ENCODE assay signal across 1 cellular context in genomic region chr11:114379394-114380069, GRCh38.
TF ChIP-seq lines count a peak whose summit lies in the region.

No MANE protein-coding gene starts in this region.

TF ChIP-seq in SK-N-SH, 30 proteins besides CTCF, POLR2A, EP300 and RAD21 (continued from another document):
- TF ChIP-seq, protein P1, sequence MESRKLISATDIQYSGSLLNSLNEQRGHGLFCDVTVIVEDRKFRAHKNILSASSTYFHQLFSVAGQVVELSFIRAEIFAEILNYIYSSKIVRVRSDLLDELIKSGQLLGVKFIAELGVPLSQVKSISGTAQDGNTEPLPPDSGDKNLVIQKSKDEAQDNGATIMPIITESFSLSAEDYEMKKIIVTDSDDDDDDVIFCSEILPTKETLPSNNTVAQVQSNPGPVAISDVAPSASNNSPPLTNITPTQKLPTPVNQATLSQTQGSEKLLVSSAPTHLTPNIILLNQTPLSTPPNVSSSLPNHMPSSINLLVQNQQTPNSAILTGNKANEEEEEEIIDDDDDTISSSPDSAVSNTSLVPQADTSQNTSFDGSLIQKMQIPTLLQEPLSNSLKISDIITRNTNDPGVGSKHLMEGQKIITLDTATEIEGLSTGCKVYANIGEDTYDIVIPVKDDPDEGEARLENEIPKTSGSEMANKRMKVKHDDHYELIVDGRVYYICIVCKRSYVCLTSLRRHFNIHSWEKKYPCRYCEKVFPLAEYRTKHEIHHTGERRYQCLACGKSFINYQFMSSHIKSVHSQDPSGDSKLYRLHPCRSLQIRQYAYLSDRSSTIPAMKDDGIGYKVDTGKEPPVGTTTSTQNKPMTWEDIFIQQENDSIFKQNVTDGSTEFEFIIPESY (IDR thresholded peaks at IDR 0.05; ENCODE audit: borderline replicate concordance, low read depth) = no peak
- TF ChIP-seq SMC3 (IDR thresholded peaks at IDR 0.05; ENCODE audit: low read depth, low read length) = no peak
- TF ChIP-seq RCOR1 (IDR thresholded peaks at IDR 0.05; ENCODE audit: low read length) = no peak
- TF ChIP-seq, protein P2, sequence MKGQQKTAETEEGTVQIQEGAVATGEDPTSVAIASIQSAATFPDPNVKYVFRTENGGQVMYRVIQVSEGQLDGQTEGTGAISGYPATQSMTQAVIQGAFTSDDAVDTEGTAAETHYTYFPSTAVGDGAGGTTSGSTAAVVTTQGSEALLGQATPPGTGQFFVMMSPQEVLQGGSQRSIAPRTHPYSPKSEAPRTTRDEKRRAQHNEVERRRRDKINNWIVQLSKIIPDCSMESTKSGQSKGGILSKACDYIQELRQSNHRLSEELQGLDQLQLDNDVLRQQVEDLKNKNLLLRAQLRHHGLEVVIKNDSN (IDR thresholded peaks at IDR 0.05; ENCODE audit: borderline replicate concordance, low read depth) = no peak
- TF ChIP-seq JUND (IDR thresholded peaks at IDR 0.05) = no peak
- no peak for TF ChIP-seq FOXJ3 (CRISPR knock-in tag; IDR thresholded peaks at IDR 0.05)
- TF ChIP-seq, protein P3, sequence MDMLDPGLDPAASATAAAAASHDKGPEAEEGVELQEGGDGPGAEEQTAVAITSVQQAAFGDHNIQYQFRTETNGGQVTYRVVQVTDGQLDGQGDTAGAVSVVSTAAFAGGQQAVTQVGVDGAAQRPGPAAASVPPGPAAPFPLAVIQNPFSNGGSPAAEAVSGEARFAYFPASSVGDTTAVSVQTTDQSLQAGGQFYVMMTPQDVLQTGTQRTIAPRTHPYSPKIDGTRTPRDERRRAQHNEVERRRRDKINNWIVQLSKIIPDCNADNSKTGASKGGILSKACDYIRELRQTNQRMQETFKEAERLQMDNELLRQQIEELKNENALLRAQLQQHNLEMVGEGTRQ (IDR thresholded peaks at IDR 0.05; ENCODE audit: borderline replicate concordance, low read depth, low read length) = no peak
- TF ChIP-seq MEF2A (IDR thresholded peaks at IDR 0.05; ENCODE audit: borderline replicate concordance, low read depth) = no peak
- no peak for TF ChIP-seq REST (IDR thresholded peaks at IDR 0.05; ENCODE audit: low read depth, low read length)
- TF ChIP-seq YY1 (IDR thresholded peaks at IDR 0.05; ENCODE audit: low read depth) = no peak
- no peak for TF ChIP-seq NRF1 (IDR thresholded peaks at IDR 0.05; ENCODE audit: low read depth, low read length)
- TF ChIP-seq TEAD4 (IDR thresholded peaks at IDR 0.05; ENCODE audit: borderline replicate concordance, insufficient read depth) = no peak
- no peak for TF ChIP-seq GABPA (IDR thresholded peaks at IDR 0.05; ENCODE audit: low read depth)
